In the genomic region with DNA sequence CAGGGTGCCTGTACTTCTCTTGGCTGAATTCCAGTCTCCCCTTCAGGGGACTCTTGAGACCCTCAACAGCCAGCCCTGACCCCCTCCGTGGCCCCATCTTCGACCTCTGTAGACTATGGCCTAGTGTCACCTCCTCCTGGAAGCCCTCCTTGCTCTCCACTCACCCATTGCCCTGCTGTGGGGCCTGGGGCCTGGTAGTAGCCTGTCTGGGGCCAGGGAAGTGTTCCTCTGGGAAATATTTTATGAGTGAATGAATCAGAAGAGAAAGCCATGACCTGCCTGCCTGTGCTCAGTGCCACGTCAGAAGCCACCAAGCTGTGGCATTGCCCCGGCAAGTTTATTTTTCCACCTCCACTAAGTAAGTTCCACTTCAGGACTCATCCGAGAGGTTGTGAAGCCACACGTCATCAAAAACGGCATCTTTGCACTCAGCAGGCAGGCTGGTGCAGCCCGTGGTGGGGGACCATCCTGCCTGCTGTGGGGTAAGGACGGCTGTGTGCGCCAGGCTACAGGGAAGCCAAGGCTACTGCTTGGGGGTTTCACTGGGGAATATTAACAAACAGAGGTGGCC, we compare ENCODE assay signal across 12 cellular contexts. TPM values are rescaled to one million over a fixed set of nuclear protein-coding genes. Genes with fewer than 3 reads are reported as not detected.
A peak's percentile ranks its signal among the peaks of the same experiment; 100 is the strongest.
DNase-seq lines count a peak whose midpoint lies in the region; ATAC-seq and TF ChIP-seq lines count a peak whose summit lies in the region.
"Had no signal": no experiment of that assay in that cellular context is flagged by ENCODE, and none has a peak within 500 bp of the region (broad histone marks: within the 10 kb centered on the region; RNA-seq: fewer than 3 reads in every experiment).

No MANE protein-coding gene starts in this region.

- H3K9me3 ChIP-seq in PC-3 (ENCODE audit: low read length), result no peaks in the 10 kb centered on the region
- no peaks in the 10 kb centered on the region for H3K9me3 ChIP-seq in colonic mucosa
- no peaks in the 10 kb centered on the region for H3K9me3 ChIP-seq in right lobe of liver
- no peaks in the 10 kb centered on the region for H3K9me3 ChIP-seq in thyroid gland

- TF ChIP-seq CTCF in PC-3 (conservative IDR thresholded peaks at IDR 0.05; ENCODE audit: low read depth, low read length) (no peak), colonic mucosa (IDR thresholded peaks at IDR 0.05) (no peak), right lobe of liver (IDR thresholded peaks at IDR 0.05) (no peak), thyroid gland (IDR thresholded peaks at IDR 0.05) (no peak)

- H3K4me1 ChIP-seq in PC-3 (ENCODE audit: insufficient read depth, low read length) (peaks cover 38% of the 10 kb centered on the region), colonic mucosa (peaks cover 11% of the 10 kb centered on the region), right lobe of liver (peaks cover 0 to 50% (median 28%) of the 10 kb centered on the region in 4 donors), thyroid gland (peaks cover 29 to 85% of the 10 kb centered on the region in 2 donors)

- ATAC-seq in PC-3 (no peak), right lobe of liver (no peak), GM19324 (IDR thresholded peaks at IDR 0.05; ENCODE audit: low FRiP score, unreplicated experiment) (no peak)
- ATAC-seq in activated CD4-positive, CD25-positive, alpha-beta regulatory T cell treated with anti-CD3 and anti-CD28 coated beads, Interleukin-2, amount 50 U/mL, for 24 hours, result no peak

- H3K4me3 ChIP-seq in PC-3 (ENCODE audit: low read length), result no peak overlapping the region
- no peak overlapping the region for H3K4me3 ChIP-seq in colonic mucosa
- no peak overlapping the region for H3K4me3 ChIP-seq in right lobe of liver
- H3K4me3 ChIP-seq in thyroid gland (replicated peaks in 1 of 3), result no peak overlapping the region

- H3K9ac ChIP-seq in PC-3 (ENCODE audit: low read length) (no peak overlapping the region), colonic mucosa (ENCODE audit: low read depth in 2 of 2, low read length in 2 of 2) (peak overlapping the region in 1 of 2 donors; percentile 34)

- intact Hi-C loops in PC-3 (cut with micrococcal nuclease), result no loop called here
- intact Hi-C loops in colonic mucosa (cut with DNase I), result no loop called here
- intact Hi-C loops in right lobe of liver (cut with DNase I), result loop anchor here in 1 of 2 donors (10.0 kb wide), 1 partner anchor 66 kb away; no protein-coding TSS in a partner anchor
- intact Hi-C loops in thyroid gland (cut with DNase I), result no loop called here

- H3K27me3 ChIP-seq in PC-3 (ENCODE audit: low read length) (no peaks in the 10 kb centered on the region), colonic mucosa (no peaks in the 10 kb centered on the region), right lobe of liver (no peaks in the 10 kb centered on the region), thyroid gland (no peaks in the 10 kb centered on the region)

- peak; percentile 28 for DNase-seq in PC-3
- no peak for DNase-seq in colonic mucosa
- DNase-seq in right lobe of liver, result peak in 2 of 3 donors; percentile 22 to 25
- DNase-seq in thyroid gland, result no peak
- no peak for DNase-seq in dedifferentiated amniotic fluid mesenchymal stem cell (ENCODE audit: extremely low spot score)
- DNase-seq in SIG-M5 (lab: John Stamatoyannopoulos, UW), result no peak
- DNase-seq: activated T-cell treated with anti-CD3 and anti-CD28 coated beads for 4 hours; NCI-H226; stimulated activated CD4-positive, alpha-beta T cell treated with anti-CD3 and anti-CD28 coated beads, Interleukin-2, amount 100 ng/mL, for 48 hours; T-helper 2 cell had no signal

- H4K20me1 ChIP-seq in PC-3 (ENCODE audit: low read length), result peaks cover 36% of the 10 kb centered on the region

- H3K36me3 ChIP-seq in PC-3 (ENCODE audit: low read depth, low read length), result peaks cover 40% of the 10 kb centered on the region
- H3K36me3 ChIP-seq in colonic mucosa, result no peaks in the 10 kb centered on the region
- peaks cover 0 to 3% (median 0%) of the 10 kb centered on the region in 4 donors for H3K36me3 ChIP-seq in right lobe of liver
- peaks cover 0 to 2% of the 10 kb centered on the region in 2 donors for H3K36me3 ChIP-seq in thyroid gland

- POLR2A ChIA-PET in PC-3 (lab: Charles Lee; ENCODE audit: unreplicated experiment), result no interaction called here

- H2AFZ ChIP-seq in PC-3 (ENCODE audit: low read length), result no peak overlapping the region

- H3K9me2 ChIP-seq in PC-3 (replicated peaks; ENCODE audit: low read length), result no peaks in the 10 kb centered on the region

- no peak overlapping the region for H3K4me2 ChIP-seq in PC-3 (ENCODE audit: low read length)

- no TSS peak for BruUV-seq in PC-3 (replicated peaks; lab: Mats Ljungman, UMichigan)

- peak overlapping the region; percentile 99 for H3K27ac ChIP-seq in PC-3 (ENCODE audit: low read length)
- peak overlapping the region; percentile 41 for H3K27ac ChIP-seq in colonic mucosa
- H3K27ac ChIP-seq in right lobe of liver, result peak overlapping the region; percentile 79 to 87 (median 81)
- H3K27ac ChIP-seq in thyroid gland, result peak overlapping the region; percentile 2 to 97 (median 97)

- H3F3A ChIP-seq in PC-3 (ENCODE audit: low read length, unreplicated experiment), result peaks cover 4% of the 10 kb centered on the region

- 48% methylated on average over 4 of the region's 10 CpGs for WGBS in right lobe of liver (ENCODE audit: insufficient coverage, low coverage, low lambda C conversion rate, missing lambda C conversion rate)
- 68 to 73% methylated on average over 10 of the region's 10 CpGs for WGBS in thyroid gland, 2 donors

- CTCF ChIA-PET in PC-3 (lab: Charles Lee), result no interaction called here

- H3K79me2 ChIP-seq in PC-3 (ENCODE audit: low read length), result peaks cover 95% of the 10 kb centered on the region

- TF ChIP-seq POLR2A in right lobe of liver (IDR thresholded peaks at IDR 0.05) (no peak), thyroid gland (IDR thresholded peaks at IDR 0.05) (no peak)

RNA-seq across cellular contexts. Expression of gene PPARA, which starts 59.6 kb away (rescaled TPM):
- total RNA-seq in PC-3 (2014; rRNA removed) (6.0 and 7.7 TPM in 2 replicates), colonic mucosa (10 to 100 TPM; 59.8 to 74.8 TPM), right lobe of liver (100 to 1,000 TPM in 3 of 6 experiments, 10 to 100 TPM in 3; 64.4 to 152 (median 95.1) TPM), thyroid gland (10 to 100 TPM; 26.9 to 41.9 (median 37.4) TPM)

Comparison
In these comparisons a context has a peak if more than half of its experiments do, and no peak if none do; other contexts are left out.
1. DNase-seq: peak in PC-3 (single experiment) and right lobe of liver (2 of 3); none in colonic mucosa (single experiment), thyroid gland (0 of 2), dedifferentiated amniotic fluid mesenchymal stem cell (single experiment) and SIG-M5 (single experiment).
2. H3K27ac ChIP-seq: peak in every context shown above with its lines; median percentile 99 in PC-3; 97 in thyroid gland; 81 in right lobe of liver; 41 in colonic mucosa.